22 cellular contexts compared by ENCODE assay signal in the genomic region with DNA sequence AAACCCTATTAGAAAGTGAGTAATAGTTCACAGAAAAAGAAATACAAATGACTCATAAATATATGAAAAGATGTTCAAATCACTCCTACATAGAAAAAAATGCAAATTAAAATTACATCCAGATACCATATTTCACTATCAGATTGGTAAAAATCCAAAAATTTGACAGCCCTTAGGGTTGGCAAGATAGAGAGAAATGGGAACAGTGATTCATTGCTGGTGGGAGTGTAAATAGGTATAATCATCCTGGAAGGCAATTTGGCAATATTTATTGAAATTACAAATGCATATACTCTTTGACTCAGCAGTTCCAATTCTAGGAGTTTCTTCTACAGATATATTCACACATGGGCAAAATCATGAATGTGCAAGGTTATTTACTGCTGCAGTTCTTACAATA.
DNase-seq lines count a peak whose midpoint lies in the region; ATAC-seq, FAIRE-seq and TF ChIP-seq lines count a peak whose summit lies in the region.
"Had no signal": no experiment of that assay in that cellular context is flagged by ENCODE, and none has a peak within 500 bp of the region (broad histone marks: within the 10 kb centered on the region; RNA-seq: fewer than 3 reads in every experiment).

No MANE protein-coding gene starts in this region.

- H4K20me1 ChIP-seq in GM23248 (ENCODE audit: insufficient read depth) = no peaks in the 10 kb centered on the region

- POLR2A ChIA-PET in A549 (lab: Yijun Ruan, JAX) = no interaction called here

- peaks cover 7% of the 10 kb centered on the region; the same call in 1 of the 2 replicates for H3F3A ChIP-seq in GM23248 (ENCODE audit: insufficient read depth)

- H3K27me3 ChIP-seq in GM23248 (replicated peaks; ENCODE audit: insufficient read depth) = no peaks in the 10 kb centered on the region

- H3K4me1 ChIP-seq in A549 (no peaks in the 10 kb centered on the region; the same call in 2 of the 3 replicates), GM23248 (ENCODE audit: insufficient read depth) (peaks cover 14% of the 10 kb centered on the region)
- H3K4me1 ChIP-seq: psoas muscle had no signal

- no peak for TF ChIP-seq POLR2A in A549 (IDR thresholded peaks at IDR 0.05; ENCODE audit: low read length)

- DNase-seq in A549 (ENCODE audit: low read depth in 1 of 2, low spot score in 1 of 2) (no peak), GM23248 (peak; percentile 61), fibroblast of mammary gland (ENCODE audit: low read depth) (peak; percentile 85), HPDE6-E6E7 (ENCODE audit: extremely low spot score) (no peak), NCI-H146 (lab: John Stamatoyannopoulos, UW) (no peak)
- DNase-seq: ACHN; activated CD8-positive, alpha-beta T cell treated with anti-CD3 and anti-CD28 coated beads, Interleukin-2, amount 10 ng/mL, durations not matched to agents 7 days and 5 days; activated naive CD4-positive, alpha-beta T cell treated with anti-CD3 and anti-CD28 coated beads, Interleukin-2, amount 10 ng/mL, durations not matched to agents 7 days and 5 days; activated T-cell treated with anti-CD3 and anti-CD28 coated beads, Interleukin-2, amount 50 U/mL, for 24 hours; CD8-positive, alpha-beta memory T cell; midbrain; NCI-H2081 treated with DMSO at 0.1 percent for 48 hours; NCI-H526; psoas muscle; stimulated activated CD4-positive, alpha-beta T cell treated with anti-CD3 and anti-CD28 coated beads, Interleukin-4, amount 100 ng/mL, for 24 hours; T-helper 2 cell had no signal

- H3K9me3 ChIP-seq in A549 (no peaks in the 10 kb centered on the region; the same call in 2 of the 3 replicates), GM23248 (ENCODE audit: low read depth) (no peaks in the 10 kb centered on the region)
- H3K9me3 ChIP-seq: psoas muscle had no signal

- no peak overlapping the region for H3K4me3 ChIP-seq in A549
- H3K4me3 ChIP-seq in GM23248 = no peak overlapping the region
- no peak overlapping the region for H3K4me3 ChIP-seq in fibroblast of mammary gland (ENCODE audit: control insufficient read depth, low read depth, low read length)
- H3K4me3 ChIP-seq: coronary artery, psoas muscle, smooth muscle cell had no signal

- no peak overlapping the region for H2AFZ ChIP-seq in GM23248

- no peak for TF ChIP-seq RAD21 in A549 (conservative IDR thresholded peaks at IDR 0.05 in 1 of 2, IDR thresholded peaks at IDR 0.05 in 1 of 2)

- TF ChIP-seq EP300 in A549 (IDR thresholded peaks at IDR 0.05) = no peak

- TF ChIP-seq CTCF in A549 (IDR thresholded peaks at IDR 0.05) (no peak), fibroblast of mammary gland (conservative IDR thresholded peaks at IDR 0.05; ENCODE audit: control insufficient read depth, insufficient read depth, low read depth, low read length) (no peak)

- H3K4me2 ChIP-seq in A549 (no peak overlapping the region), GM23248 (ENCODE audit: unreplicated experiment) (peak overlapping the region; percentile 13)
- H3K4me2 ChIP-seq: KMS-11, smooth muscle cell had no signal

- no peak overlapping the region for H3K27ac ChIP-seq in A549
- H3K27ac ChIP-seq in GM23248 = no peak overlapping the region; the same call in 1 of the 2 replicates
- H3K27ac ChIP-seq: coronary artery, KMS-11, psoas muscle had no signal

- in situ Hi-C loops in GM23248 (cut with MboI) = no loop called here

- no peaks in the 10 kb centered on the region for H3K9me2 ChIP-seq in GM23248 (ENCODE audit: insufficient read depth)

- no peak for ATAC-seq in A549
- peak; percentile 45; the same call in 2 of the 3 replicates for ATAC-seq in SK-N-SH treated with all-trans-retinoic acid at 6 μM for 48 hours
- ATAC-seq in HG02588 (IDR thresholded peaks at IDR 0.05; ENCODE audit: unreplicated experiment) = no peak
- no peak for ATAC-seq in HG03521 (IDR thresholded peaks at IDR 0.05; ENCODE audit: unreplicated experiment)
- ATAC-seq: activated CD8-positive, alpha-beta T cell treated with anti-CD3 and anti-CD28 coated beads, Interleukin-2, amount 10 ng/mL, durations not matched to agents 7 days and 5 days; psoas muscle had no signal

- CTCF ChIA-PET in A549 (lab: Yijun Ruan, JAX) = no interaction called here

- no peaks in the 10 kb centered on the region for H3K79me2 ChIP-seq in GM23248 (ENCODE audit: insufficient read depth)

- no peak overlapping the region for H3K9ac ChIP-seq in GM23248
- H3K9ac ChIP-seq: KMS-11 had no signal

- FAIRE-seq in A549 (lab: Jason Lieb, UNC) = no peak

- no peaks in the 10 kb centered on the region for H3K36me3 ChIP-seq in GM23248 (ENCODE audit: low read depth)

TF ChIP-seq in A549, 52 proteins besides CTCF, POLR2A, EP300 and RAD21 (continues in another document):
- TF ChIP-seq MAX (IDR thresholded peaks at IDR 0.05) = no peak
- TF ChIP-seq PBX3 (IDR thresholded peaks at IDR 0.05) = no peak
- TF ChIP-seq HOXB13 (CRISPR knock-in tag; IDR thresholded peaks at IDR 0.05; ENCODE audit: low read depth) = no peak
- no peak for TF ChIP-seq HOXB5 (CRISPR knock-in tag; IDR thresholded peaks at IDR 0.05)
- TF ChIP-seq JUN (IDR thresholded peaks at IDR 0.05) = no peak
- TF ChIP-seq E2F6 (IDR thresholded peaks at IDR 0.05; ENCODE audit: borderline replicate concordance, low read depth) = no peak
- no peak for TF ChIP-seq FOSL2 (IDR thresholded peaks at IDR 0.05)
- 0 out of 2 replicates have a peak, but pooled peaks have one; percentile 11 for TF ChIP-seq FOSL2 (CRISPR knock-in tag; IDR thresholded peaks at IDR 0.05)
- no peak for TF ChIP-seq POLR2AphosphoS2 (conservative IDR thresholded peaks at IDR 0.05; ENCODE audit: low read length)

TF ChIP-seq in SK-N-SH treated with all-trans-retinoic acid at 6 μM for 48 hours, 23 proteins besides CTCF, POLR2A, EP300 and RAD21:
- peak; percentile 78 for TF ChIP-seq ISL1 (CRISPR knock-in tag; IDR thresholded peaks at IDR 0.05)
- no peak for TF ChIP-seq ZFP3 (CRISPR knock-in tag; IDR thresholded peaks at IDR 0.05)

Comparison
In these comparisons a context has a peak if more than half of its experiments do, and no peak if none do; other contexts are left out.
1. DNase-seq: peak in GM23248 (single experiment) and fibroblast of mammary gland (single experiment); none in A549 (0 of 2), HPDE6-E6E7 (single experiment) and NCI-H146 (single experiment).